8 cellular contexts compared by ENCODE assay signal in genomic region chr3:58899159-58899952, GRCh38.
DNase-seq lines count a peak whose midpoint lies in the region; ATAC-seq and TF ChIP-seq lines count a peak whose summit lies in the region.

No MANE protein-coding gene starts in this region.

- DNase-seq in EH (ENCODE audit: low read depth): peak; percentile 6
- DNase-seq in Kasumi-1 (lab: John Stamatoyannopoulos, UW): peak; percentile 39 to 41
- peak; percentile 73 for DNase-seq in activated effector memory CD4-positive, alpha-beta T cell treated with anti-CD3 and anti-CD28 coated beads, Interleukin-2, amount 50 U/mL, for 16 hours
- DNase-seq in lower lobe of right lung: peak; percentile 54
- DNase-seq in cerebellar cortex (ENCODE audit: low spot score): no peak
- no peak for DNase-seq in SHP77 (lab: John Stamatoyannopoulos, UW)
- DNase-seq in NCI-H2196 treated with DMSO at 0.1 percent for 48 hours (lab: John Stamatoyannopoulos, UW; ENCODE audit: unreplicated experiment): no peak

- intact Hi-C loops in lower lobe of right lung (cut with DNase I): no loop called here

- H3K4me3 ChIP-seq in lower lobe of right lung: no peak overlapping the region

- H3K9me3 ChIP-seq in lower lobe of right lung: peaks cover 2% of the 10 kb centered on the region

- peak overlapping the region; percentile 59 for H3K27ac ChIP-seq in lower lobe of right lung

- no peaks in the 10 kb centered on the region for H3K27me3 ChIP-seq in lower lobe of right lung (ENCODE audit: low read depth)

- H3K36me3 ChIP-seq in lower lobe of right lung: no peaks in the 10 kb centered on the region

- peaks cover 13% of the 10 kb centered on the region for H3K4me1 ChIP-seq in lower lobe of right lung

- ATAC-seq in GM21619 (IDR thresholded peaks at IDR 0.05; ENCODE audit: unreplicated experiment): peak; percentile 73
- peak; percentile 52 to 76 for ATAC-seq in lower lobe of right lung

- TF ChIP-seq CTCF in lower lobe of right lung (IDR thresholded peaks at IDR 0.05): no peak

Comparison
In these comparisons a context has a peak if more than half of its experiments do, and no peak if none do; other contexts are left out.
1. DNase-seq: peak in EH (single experiment), Kasumi-1 (2 of 2), activated effector memory CD4-positive, alpha-beta T cell treated with anti-CD3 and anti-CD28 coated beads, Interleukin-2, amount 50 U/mL, for 16 hours (single experiment) and lower lobe of right lung (single experiment); none in cerebellar cortex (single experiment), SHP77 (0 of 2) and NCI-H2196 treated with DMSO at 0.1 percent for 48 hours (single experiment).